ENCODE assay signal across 9 cellular contexts in genomic region chr12:22409071-22409951, GRCh38.
DNase-seq lines count a peak whose midpoint lies in the region; ATAC-seq lines count a peak whose summit lies in the region.
"Had no signal": no experiment of that assay in that cellular context is flagged by ENCODE, and none has a peak within 500 bp of the region (broad histone marks: within the 10 kb centered on the region; RNA-seq: fewer than 3 reads in every experiment).

No MANE protein-coding gene starts in this region.

- peak; percentile 18 for DNase-seq in AG20443 (ENCODE audit: low spot score)
- DNase-seq in GM19240 (ENCODE audit: insufficient read length, low spot score), result peak; percentile 6
- peak; percentile 35 for DNase-seq in activated T-helper 9 cell treated with anti-CD3 and anti-CD28 coated beads, Interleukin-2, amount 50 U/mL, for 16 hours (ENCODE audit: low read depth)
- DNase-seq in trophoblast cell, result no peak
- DNase-seq in KBM-7, result no peak
- no peak for DNase-seq in NCI-H1436 treated with DMSO at 0.1 percent for 48 hours (lab: John Stamatoyannopoulos, UW)
- DNase-seq in DMS114 treated with DMSO at 0.1 percent for 48 hours (lab: John Stamatoyannopoulos, UW; ENCODE audit: unreplicated experiment), result no peak

- no peak overlapping the region for H3K18ac ChIP-seq in trophoblast cell (ENCODE audit: low read length)

- no peaks in the 10 kb centered on the region for H3K79me2 ChIP-seq in trophoblast cell (ENCODE audit: control insufficient read depth, insufficient read depth, low read length, poor library complexity)

- no peak overlapping the region for H3K4me3 ChIP-seq in trophoblast cell (ENCODE audit: low read depth, low read length)
- H3K4me3 ChIP-seq: lung had no signal

- no peak overlapping the region for H2AFZ ChIP-seq in trophoblast cell (ENCODE audit: insufficient read depth, low read length, poor library complexity)

- no peak overlapping the region for H3K9ac ChIP-seq in trophoblast cell (ENCODE audit: low read length)

- H2BK5ac ChIP-seq in trophoblast cell (ENCODE audit: low read depth, low read length, poor library complexity), result no peak overlapping the region

- H3K23ac ChIP-seq in trophoblast cell (ENCODE audit: low read length), result no peak overlapping the region

- in situ Hi-C loops in KBM-7 (cut with MboI; ENCODE audit: low pct_unique_long_range_greater_than_20kb, low sequenced_read_pairs), result no loop called here

- no peaks in the 10 kb centered on the region for H3K9me3 ChIP-seq in trophoblast cell (ENCODE audit: insufficient read depth, low read depth, low read length)

- peak overlapping the region; percentile 26 for H4K91ac ChIP-seq in trophoblast cell (ENCODE audit: low read depth, low read length)

- H4K8ac ChIP-seq in trophoblast cell (ENCODE audit: low read depth, low read length), result no peak overlapping the region

- H3K14ac ChIP-seq in trophoblast cell (ENCODE audit: low read length), result peak overlapping the region; percentile 87

- H2AK5ac ChIP-seq in trophoblast cell (ENCODE audit: low read length), result no peak overlapping the region

- H2BK120ac ChIP-seq in trophoblast cell (ENCODE audit: insufficient read depth, low read length, poor library complexity), result no peak overlapping the region

- no peak overlapping the region for H3K27ac ChIP-seq in trophoblast cell (ENCODE audit: low read depth, low read length)

- peaks cover 3 to 4% of the 10 kb centered on the region in 2 experiments for H3K4me1 ChIP-seq in trophoblast cell (ENCODE audit: control insufficient read depth in 1 of 2, insufficient read depth in 2 of 2, low read length in 2 of 2)

- no peak overlapping the region for H3K4ac ChIP-seq in trophoblast cell (ENCODE audit: low read depth, low read length)

- H3K79me1 ChIP-seq in trophoblast cell (ENCODE audit: low read length), result peaks cover 6% of the 10 kb centered on the region

- no peaks in the 10 kb centered on the region for H3K36me3 ChIP-seq in trophoblast cell (ENCODE audit: control insufficient read depth in 1 of 2, insufficient read depth in 2 of 2, low read length in 2 of 2)

- H3K27me3 ChIP-seq in trophoblast cell (ENCODE audit: insufficient read depth, low read length), result no peaks in the 10 kb centered on the region

- peak; percentile 91 for ATAC-seq in HG03159 (IDR thresholded peaks at IDR 0.05; ENCODE audit: unreplicated experiment)

- no CpG with 5 or more reads among the region's 14 CpGs for WGBS in trophoblast cell (ENCODE audit: extremely low coverage, insufficient coverage, insufficient read length)

- H4K12ac ChIP-seq in trophoblast cell (ENCODE audit: low read depth, low read length), result no peak overlapping the region

- H2BK12ac ChIP-seq in trophoblast cell (ENCODE audit: low read length), result peak overlapping the region; percentile 98

- H3K4me2 ChIP-seq in trophoblast cell (ENCODE audit: low read length), result no peak overlapping the region

Comparison
In these comparisons a context has a peak if more than half of its experiments do, and no peak if none do; other contexts are left out.
1. DNase-seq: peak in AG20443 (single experiment), GM19240 (single experiment) and activated T-helper 9 cell treated with anti-CD3 and anti-CD28 coated beads, Interleukin-2, amount 50 U/mL, for 16 hours (single experiment); none in trophoblast cell (0 of 2), KBM-7 (single experiment), NCI-H1436 treated with DMSO at 0.1 percent for 48 hours (single experiment) and DMS114 treated with DMSO at 0.1 percent for 48 hours (single experiment).